In the genomic region with DNA sequence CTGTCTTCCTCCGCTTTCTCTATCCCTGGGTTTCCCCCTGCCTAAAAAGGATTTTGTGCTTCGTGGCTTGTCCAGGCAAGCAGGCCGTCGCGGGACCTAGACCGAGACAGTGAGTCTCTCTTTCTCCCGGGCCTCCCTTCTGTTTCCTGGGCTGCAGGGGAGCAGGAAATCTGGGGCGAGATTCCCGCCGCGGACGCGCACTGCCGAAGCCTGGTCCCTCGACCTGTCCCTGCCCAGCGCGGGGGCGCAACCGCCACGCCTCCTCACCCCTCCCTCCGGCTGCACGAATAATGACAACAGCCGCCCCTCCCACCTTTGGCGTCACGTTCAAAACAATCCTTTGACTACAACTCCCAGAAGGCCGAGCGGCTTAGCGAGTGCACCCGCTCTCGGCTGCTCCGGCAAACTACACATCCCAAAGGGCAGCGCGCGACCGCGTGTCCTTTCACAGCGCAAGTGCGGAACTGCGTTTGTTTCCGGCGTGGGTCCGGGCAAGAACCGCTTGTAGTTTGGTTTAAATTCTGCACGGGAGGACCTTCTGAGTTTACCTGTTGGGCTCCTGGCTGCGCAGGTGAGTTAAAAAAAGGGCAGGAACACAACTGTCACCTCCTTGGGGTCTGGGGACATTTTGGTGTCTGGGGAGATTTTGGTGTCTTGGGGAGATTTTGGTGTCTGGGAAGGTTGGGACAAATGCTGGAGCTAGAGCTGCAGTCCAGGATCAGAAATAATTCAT, we compare ENCODE assay signal across 8 cellular contexts. TPM values are rescaled to one million over a fixed set of nuclear protein-coding genes. Genes with fewer than 3 reads are reported as not detected.
DNase-seq lines count a peak whose midpoint lies in the region; ATAC-seq, FAIRE-seq and TF ChIP-seq lines count a peak whose summit lies in the region.

A gene (plus strand): TSS at position 473 of the 733 bp plus-strand sequence. CDS start 1,715 bp downstream, outside the sequence.

- POLR2A ChIA-PET in OCI-LY7 (lab: Charles Lee): interaction anchor here (2.9 kb wide), 1 partner anchor 10 kb away, joined by 12 read pairs; no protein-coding TSS in a partner anchor

- H3K36me3 ChIP-seq in OCI-LY7 (ENCODE audit: insufficient read depth, low read length): peaks cover 33% of the 10 kb centered on the region

- H3K4me3 ChIP-seq in OCI-LY7 (ENCODE audit: low read depth, low read length, poor library complexity, severe bottlenecking) (peak within 1 kb of the TSS; percentile 89), mononuclear cell (ENCODE audit: low read length) (peak within 1 kb of the TSS; percentile 72)

- TF ChIP-seq CTCF in D721Med (IDR thresholded peaks at IDR 0.05; ENCODE audit: insufficient read depth, missing control alignments) (no peak), OCI-LY7 (conservative IDR thresholded peaks at IDR 0.05; ENCODE audit: low read length) (no peak)

- intact Hi-C loops in OCI-LY7 (cut with micrococcal nuclease; ENCODE audit: unreplicated experiment): no loop called here

- DNase-seq in D721Med (ENCODE audit: insufficient read length, low spot score): peak; percentile 80
- DNase-seq in HuH-7.5 (ENCODE audit: low spot score): peak; percentile 99
- DNase-seq in OCI-LY7 (ENCODE audit: low spot score): peak; percentile 99
- peak; percentile 98 for DNase-seq in activated T-cell treated with anti-CD3 and anti-CD28 coated beads for 1 hour (ENCODE audit: low read depth)
- DNase-seq in epidermal melanocyte (ENCODE audit: insufficient read length, low spot score): peak; percentile 87
- peak; percentile 96 to 97 for DNase-seq in stimulated activated CD8-positive, alpha-beta memory T cell treated with anti-CD3 and anti-CD28 coated beads, Interleukin-4, amount 100 ng/mL, for 1 hour (ENCODE audit: low read depth in 2 of 2, low spot score in 1 of 2)

- peak within 1 kb of the TSS; percentile 78 for H3K4me2 ChIP-seq in OCI-LY7 (ENCODE audit: low read length)

- H4K20me1 ChIP-seq in OCI-LY7 (ENCODE audit: insufficient read depth, low read length): 0 out of 2 replicates have a peak, but pooled peaks cover 9% of the 10 kb centered on the region

- CTCF ChIA-PET in OCI-LY7 (lab: Charles Lee; ENCODE audit: unreplicated experiment): no interaction called here

- no peak for FAIRE-seq in D721Med (lab: Jason Lieb, UNC)

- H2AFZ ChIP-seq in OCI-LY7 (ENCODE audit: low read length): peak within 1 kb of the TSS; percentile 88

- no peaks in the 10 kb centered on the region for H3K27me3 ChIP-seq in mononuclear cell (ENCODE audit: insufficient read depth, low read length)

- peaks cover 10% of the 10 kb centered on the region for H3K4me1 ChIP-seq in OCI-LY7 (ENCODE audit: insufficient read depth, low read length, poor library complexity, severe bottlenecking)
- peaks cover 20% of the 10 kb centered on the region for H3K4me1 ChIP-seq in mononuclear cell (ENCODE audit: insufficient read depth, low read length)

- H3K9me3 ChIP-seq in OCI-LY7 (ENCODE audit: low read length) (no peaks in the 10 kb centered on the region), mononuclear cell (ENCODE audit: low read depth, low read length) (no peaks in the 10 kb centered on the region)

- ATAC-seq in GM21526 (IDR thresholded peaks at IDR 0.05; ENCODE audit: low FRiP score, unreplicated experiment): peak; percentile 98

- peaks cover 22% of the 10 kb centered on the region for H3K79me2 ChIP-seq in OCI-LY7 (ENCODE audit: insufficient read depth, low read depth, low read length)

- peak within 1 kb of the TSS; percentile 40 for H3K27ac ChIP-seq in OCI-LY7 (ENCODE audit: low read depth, low read length, poor library complexity, severe bottlenecking)

- BruUV-seq in OCI-LY7 (replicated peaks; lab: Mats Ljungman, UMichigan): no TSS peak

- no peaks in the 10 kb centered on the region for H3K9me2 ChIP-seq in OCI-LY7 (ENCODE audit: insufficient read depth, low read length)

RNA-seq across cellular contexts. Expression of the gene that starts here (rescaled TPM):
- 18.3 and 18.5 TPM in 2 replicates for total RNA-seq in OCI-LY7 (2014; rRNA removed; shearing (Covaris generic))
- total RNA-seq in OCI-LY7 (2022) (18.1 and 20.8 TPM in 2 replicates), mononuclear cell (53.4 TPM)

Comparison
In these comparisons a context has a peak if more than half of its experiments do, and no peak if none do; other contexts are left out.
1. Peak in every context shown above with its lines: DNase-seq, ATAC-seq, H3K4me3 ChIP-seq and H3K27ac ChIP-seq.